Comparison of ENCODE assay signal across 17 cellular contexts in the genomic region with DNA sequence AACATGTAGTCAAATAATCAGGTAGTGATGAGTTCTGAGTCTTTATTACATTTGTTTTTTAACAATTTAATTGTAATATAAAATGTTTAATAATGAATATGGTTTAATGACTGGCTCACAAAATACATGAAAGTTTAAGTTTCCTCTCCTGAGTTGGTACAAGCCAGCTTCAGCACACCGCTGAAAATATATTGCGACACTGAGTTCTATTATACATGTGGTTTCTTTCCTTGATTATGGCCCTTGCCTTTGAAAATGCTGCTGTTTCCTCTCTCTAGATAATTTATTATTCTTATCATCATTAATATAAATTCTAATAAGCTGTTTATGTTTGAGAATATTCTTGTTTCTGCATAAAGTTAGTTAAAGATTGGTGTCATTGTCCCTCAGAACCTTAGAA.
"Had no signal": no experiment of that assay in that cellular context is flagged by ENCODE, and none has a peak within 500 bp of the region (broad histone marks: within the 10 kb centered on the region; RNA-seq: fewer than 3 reads in every experiment).

No MANE protein-coding gene starts in this region.

- H3K4me3 Mint-ChIP-seq: mesothelial cell of epicardium; natural killer cell; stimulated activated naive CD8-positive, alpha-beta T cell treated with anti-CD3 and anti-CD28 coated beads, Interleukin-15, Interleukin-2, amounts not matched to agents 100 ng/mL and 50 ng/mL, for 24 hours; WTC11 had no signal

- H3K9me3 Mint-ChIP-seq: activated naive CD4-positive, alpha-beta T cell treated with anti-CD3 and anti-CD28 coated beads, Interleukin-2, amount 50 U/mL, for 72 hours; mesothelial cell of epicardium; natural killer cell; stimulated activated naive CD8-positive, alpha-beta T cell treated with anti-CD3 and anti-CD28 coated beads, Interleukin-15, Interleukin-2, amounts not matched to agents 100 ng/mL and 50 ng/mL, for 24 hours; WTC11 had no signal

- H3K4me3 ChIP-seq: breast epithelium, lung, prostate gland, tibial artery had no signal

- H3K27me3 Mint-ChIP-seq: stimulated activated naive CD8-positive, alpha-beta T cell treated with anti-CD3 and anti-CD28 coated beads, Interleukin-15, Interleukin-2, amounts not matched to agents 100 ng/mL and 50 ng/mL, for 24 hours had no signal

- H3K4me1 Mint-ChIP-seq: mesothelial cell of epicardium, natural killer cell, WTC11 had no signal

- H3K27ac Mint-ChIP-seq: activated naive CD4-positive, alpha-beta T cell treated with anti-CD3 and anti-CD28 coated beads, Interleukin-2, amount 50 U/mL, for 72 hours; mesothelial cell of epicardium; natural killer cell; stimulated activated naive CD8-positive, alpha-beta T cell treated with anti-CD3 and anti-CD28 coated beads, Interleukin-15, Interleukin-2, amounts not matched to agents 100 ng/mL and 50 ng/mL, for 24 hours; WTC11 had no signal

- H3K36me3 Mint-ChIP-seq: activated naive CD4-positive, alpha-beta T cell treated with anti-CD3 and anti-CD28 coated beads, Interleukin-2, amount 50 U/mL, for 72 hours; mesothelial cell of epicardium; natural killer cell; WTC11 had no signal

- H3K9me3 ChIP-seq: breast epithelium, prostate gland, tibial artery had no signal

- ATAC-seq: activated naive CD4-positive, alpha-beta T cell treated with anti-CD3 and anti-CD28 coated beads, Interleukin-2, amount 50 U/mL, for 72 hours; left lobe of liver; natural killer cell; WTC11 had no signal

- H3K27me3 ChIP-seq: breast epithelium, foreskin keratinocyte, tibial artery had no signal

- H3K4me1 ChIP-seq: breast epithelium, foreskin keratinocyte, prostate gland had no signal

- H3K27ac ChIP-seq: breast epithelium, foreskin keratinocyte, prostate gland, tibial artery had no signal

- H3K36me3 ChIP-seq: breast epithelium, prostate gland, tibial artery had no signal

- DNase-seq: activated gamma-delta T cell treated with Interleukin-2 at 50 U/mL for 16 hours; activated T-cell treated with anti-CD3 and anti-CD28 coated beads, Interleukin-2, amount 50 U/mL, for 1 hour; cortex of kidney; natural killer cell; stimulated activated CD4-positive, alpha-beta T cell treated with anti-CD3 and anti-CD28 coated beads, Interleukin-12 subunit alpha, Interleukin-12 subunit beta, amount 100 ng/mL, for 4 hours; stimulated activated CD4-positive, alpha-beta T cell treated with anti-CD3 and anti-CD28 coated beads, Interleukin-4, amount 100 ng/mL, for 4 hours; T1000; tibial artery had no signal
